In genomic region chr3:64460877-64461276, GRCh38 we compare ENCODE assay signal across 17 cellular contexts.
DNase-seq lines count a peak whose midpoint lies in the region; ATAC-seq and TF ChIP-seq lines count a peak whose summit lies in the region.
"Had no signal": no experiment of that assay in that cellular context is flagged by ENCODE, and none has a peak within 500 bp of the region (broad histone marks: within the 10 kb centered on the region; RNA-seq: fewer than 3 reads in every experiment).

No MANE protein-coding gene starts in this region.

- no peak for ATAC-seq in GM18858 (IDR thresholded peaks at IDR 0.05; ENCODE audit: unreplicated experiment)
- no peak for ATAC-seq in natural killer cell
- ATAC-seq: CD8-positive, alpha-beta T cell; naive thymus-derived CD4-positive, alpha-beta T cell had no signal

- H3K4me1 ChIP-seq in SK-N-SH (ENCODE audit: control insufficient read depth in 1 of 2, insufficient read depth in 2 of 2, low read depth in 1 of 2, low read length in 1 of 2) (peaks cover 0 to 12% of the 10 kb centered on the region in 2 experiments; a peak in 2 of 4 replicates), fibroblast of lung (ENCODE audit: control insufficient read depth, extremely low read depth, insufficient read depth, low read length) (peaks cover 7% of the 10 kb centered on the region), skeletal muscle satellite cell (ENCODE audit: control insufficient read depth, insufficient read depth, low read length) (peaks cover 48% of the 10 kb centered on the region)

- H3K36me3 ChIP-seq in SK-N-SH (replicated peaks in 1 of 2; ENCODE audit: control insufficient read depth in 1 of 2, insufficient read depth in 2 of 2, low read length in 1 of 2) (no peaks in the 10 kb centered on the region), fibroblast of lung (ENCODE audit: control insufficient read depth, insufficient read depth, low read length) (no peaks in the 10 kb centered on the region), skeletal muscle satellite cell (ENCODE audit: insufficient read depth, low read length) (no peaks in the 10 kb centered on the region)

- no peaks in the 10 kb centered on the region for H3K9me3 ChIP-seq in SK-N-SH
- H3K9me3 ChIP-seq in fibroblast of lung (ENCODE audit: control insufficient read depth, insufficient read depth, low read depth, low read length) = no peaks in the 10 kb centered on the region
- no peaks in the 10 kb centered on the region for H3K9me3 ChIP-seq in skeletal muscle satellite cell (replicated peaks; ENCODE audit: low read length)

- 97% methylated on average over 5 of the region's 5 CpGs for WGBS in SK-N-SH (ENCODE audit: low lambda C conversion rate)

- H3K4me1 Mint-ChIP-seq in activated CD4-positive, alpha-beta memory T cell treated with anti-CD3 and anti-CD28 coated beads, Interleukin-2, amount 10 ng/mL, durations not matched to agents 7 days and 5 days = peaks cover 3% of the 10 kb centered on the region
- H3K4me1 Mint-ChIP-seq in natural killer cell = peaks cover 6% of the 10 kb centered on the region in 2 donors
- H3K4me1 Mint-ChIP-seq: activated B cell treated with CpG ODN at 0.5 μM for 24 hours had no signal

- H3K4me3 Mint-ChIP-seq in activated CD4-positive, alpha-beta memory T cell treated with anti-CD3 and anti-CD28 coated beads, Interleukin-2, amount 10 ng/mL, durations not matched to agents 7 days and 5 days = no peak overlapping the region
- no peak overlapping the region for H3K4me3 Mint-ChIP-seq in natural killer cell
- H3K4me3 Mint-ChIP-seq: activated B cell treated with CpG ODN at 0.5 μM for 24 hours; CD8-positive, alpha-beta T cell; naive thymus-derived CD4-positive, alpha-beta T cell had no signal

- no peak overlapping the region for H3K4me3 ChIP-seq in SK-N-SH (ENCODE audit: low read depth in 2 of 2, low read length in 1 of 2)
- no peak overlapping the region for H3K4me3 ChIP-seq in fibroblast of lung (replicated peaks in 1 of 4; ENCODE audit: control extremely low read depth in 1 of 4, insufficient read depth in 1 of 4, low read depth in 3 of 4, low read length in 4 of 4)
- H3K4me3 ChIP-seq in skeletal muscle satellite cell (ENCODE audit: low read length) = no peak overlapping the region

- no peak for TF ChIP-seq RAD21 in SK-N-SH (IDR thresholded peaks at IDR 0.05; ENCODE audit: low read length)

- TF ChIP-seq EP300 in SK-N-SH (IDR thresholded peaks at IDR 0.05; ENCODE audit: borderline replicate concordance in 1 of 2, low read depth in 1 of 2, low read length in 1 of 2) = no peak

- CTCF ChIA-PET in SK-N-SH (lab: Yijun Ruan, JAX) = interaction anchor here (2.2 kb wide), 1 partner anchor 23 kb away, joined by 8 read pairs; no protein-coding TSS in a partner anchor
- CTCF ChIA-PET in activated CD4-positive, alpha-beta memory T cell treated with anti-CD3 and anti-CD28 coated beads, Interleukin-2, amount 10 ng/mL, durations not matched to agents 7 days and 5 days (lab: Charles Lee) = no interaction called here

- no peaks in the 10 kb centered on the region for H3K36me3 Mint-ChIP-seq in activated CD4-positive, alpha-beta memory T cell treated with anti-CD3 and anti-CD28 coated beads, Interleukin-2, amount 10 ng/mL, durations not matched to agents 7 days and 5 days (ENCODE audit: low read depth)
- H3K36me3 Mint-ChIP-seq in natural killer cell = no peaks in the 10 kb centered on the region
- H3K36me3 Mint-ChIP-seq: CD8-positive, alpha-beta T cell; naive thymus-derived CD4-positive, alpha-beta T cell had no signal

- TF ChIP-seq CTCF in SK-N-SH (IDR thresholded peaks at IDR 0.05) = no peak
- no peak for TF ChIP-seq CTCF in fibroblast of lung (conservative IDR thresholded peaks at IDR 0.05 in 1 of 2, IDR thresholded peaks at IDR 0.05 in 1 of 2; ENCODE audit: low read depth in 1 of 2, low read length in 2 of 2)
- TF ChIP-seq CTCF in natural killer cell (IDR thresholded peaks at IDR 0.05) = no peak

- POLR2A ChIA-PET in SK-N-SH (lab: Yijun Ruan, JAX) = no interaction called here
- POLR2A ChIA-PET in activated CD4-positive, alpha-beta memory T cell treated with anti-CD3 and anti-CD28 coated beads, Interleukin-2, amount 10 ng/mL, durations not matched to agents 7 days and 5 days (lab: Charles Lee) = no interaction called here

- H4K20me1 ChIP-seq in SK-N-SH (ENCODE audit: insufficient read depth) (no peaks in the 10 kb centered on the region), fibroblast of lung (ENCODE audit: control insufficient read depth, extremely low read depth, insufficient read depth, low read length) (no peaks in the 10 kb centered on the region)

- H3K27ac ChIP-seq in SK-N-SH (ENCODE audit: low read depth in 2 of 2, low read length in 1 of 2) = peak overlapping the region in 1 of 2 experiments; percentile 83; a peak in 2 of 4 replicates
- peak overlapping the region; percentile 62 for H3K27ac ChIP-seq in fibroblast of lung (ENCODE audit: insufficient read depth, low read length)
- H3K27ac ChIP-seq: KMS-11 had no signal

- no peak overlapping the region for H3K27ac Mint-ChIP-seq in activated CD4-positive, alpha-beta memory T cell treated with anti-CD3 and anti-CD28 coated beads, Interleukin-2, amount 10 ng/mL, durations not matched to agents 7 days and 5 days
- H3K27ac Mint-ChIP-seq in natural killer cell = no peak overlapping the region
- H3K27ac Mint-ChIP-seq: activated B cell treated with CpG ODN at 0.5 μM for 24 hours; CD8-positive, alpha-beta T cell; naive thymus-derived CD4-positive, alpha-beta T cell had no signal

- intact Hi-C loops in natural killer cell (cut with micrococcal nuclease) = no loop called here

- H3K79me2 ChIP-seq in SK-N-SH (ENCODE audit: insufficient read depth) (no peaks in the 10 kb centered on the region), fibroblast of lung (ENCODE audit: control insufficient read depth, insufficient read depth, low read length) (no peaks in the 10 kb centered on the region)

- no peaks in the 10 kb centered on the region for H3K9me2 ChIP-seq in SK-N-SH

- peaks cover 16% of the 10 kb centered on the region for H3F3A ChIP-seq in SK-N-SH (replicated peaks; ENCODE audit: insufficient read depth)

- H3K9ac ChIP-seq in SK-N-SH = peak overlapping the region; percentile 49; the same call in 1 of the 2 replicates
- no peak overlapping the region for H3K9ac ChIP-seq in fibroblast of lung (ENCODE audit: insufficient read depth, low read length)
- H3K9ac ChIP-seq in skeletal muscle satellite cell (ENCODE audit: low read depth, low read length) = peak overlapping the region; percentile 68
- H3K9ac ChIP-seq: KMS-11 had no signal

- H3K27me3 ChIP-seq in SK-N-SH (ENCODE audit: insufficient read depth) = no peaks in the 10 kb centered on the region
- H3K27me3 ChIP-seq in fibroblast of lung (ENCODE audit: control insufficient read depth, insufficient read depth, low read length) = peaks cover 2% of the 10 kb centered on the region
- peaks cover 16% of the 10 kb centered on the region for H3K27me3 ChIP-seq in skeletal muscle satellite cell (ENCODE audit: control insufficient read depth, insufficient read depth, low read length)

- H3K4me2 ChIP-seq in SK-N-SH (no peak overlapping the region), fibroblast of lung (ENCODE audit: extremely low read depth, insufficient read depth, low read length) (peak overlapping the region; percentile 28), skeletal muscle satellite cell (ENCODE audit: low read length) (peak overlapping the region; percentile 79)
- H3K4me2 ChIP-seq: KMS-11 had no signal

- H3K9me3 Mint-ChIP-seq in activated CD4-positive, alpha-beta memory T cell treated with anti-CD3 and anti-CD28 coated beads, Interleukin-2, amount 10 ng/mL, durations not matched to agents 7 days and 5 days = no peaks in the 10 kb centered on the region
- peaks cover 0 to 1% of the 10 kb centered on the region in 2 donors for H3K9me3 Mint-ChIP-seq in natural killer cell
- H3K9me3 Mint-ChIP-seq: activated B cell treated with CpG ODN at 0.5 μM for 24 hours; CD8-positive, alpha-beta T cell had no signal

- DNase-seq in EL (peak; percentile 92), SK-N-SH (no peak), fibroblast of lung (ENCODE audit: low read depth in 2 of 2) (peak; percentile 86 to 98), natural killer cell (no peak), GOT3 (lab: John Stamatoyannopoulos, UW) (no peak)
- DNase-seq in activated CD4-positive, alpha-beta memory T cell treated with anti-CD3 and anti-CD28 coated beads, Interleukin-2, amount 10 ng/mL, durations not matched to agents 7 days and 5 days = no peak
- DNase-seq: activated B cell treated with CpG ODN at 0.5 μM for 24 hours; CD8-positive, alpha-beta T cell; effector CD8-positive, alpha-beta T cell; foreskin melanocyte; naive thymus-derived CD4-positive, alpha-beta T cell; NK-92 treated with Interleukin-12 subunit alpha and Interleukin-12 subunit beta, amount 100 ng/mL, for 24 hours; retina; stimulated activated CD8-positive, alpha-beta memory T cell treated with anti-CD3 and anti-CD28 coated beads, Interleukin-4, amount 100 ng/mL, for 48 hours had no signal

- no peak overlapping the region for H2AFZ ChIP-seq in SK-N-SH (ENCODE audit: low read depth)
- H2AFZ ChIP-seq in fibroblast of lung (ENCODE audit: low read length) = no peak overlapping the region

- H3K27me3 Mint-ChIP-seq in activated CD4-positive, alpha-beta memory T cell treated with anti-CD3 and anti-CD28 coated beads, Interleukin-2, amount 10 ng/mL, durations not matched to agents 7 days and 5 days = peaks cover 1% of the 10 kb centered on the region
- no peaks in the 10 kb centered on the region for H3K27me3 Mint-ChIP-seq in natural killer cell (ENCODE audit: low read depth in 2 of 2)

TF ChIP-seq in SK-N-SH, 30 proteins besides CTCF, POLR2A, EP300 and RAD21:
- no peak for TF ChIP-seq GABPA (IDR thresholded peaks at IDR 0.05; ENCODE audit: low read depth)
- TF ChIP-seq, protein P1, sequence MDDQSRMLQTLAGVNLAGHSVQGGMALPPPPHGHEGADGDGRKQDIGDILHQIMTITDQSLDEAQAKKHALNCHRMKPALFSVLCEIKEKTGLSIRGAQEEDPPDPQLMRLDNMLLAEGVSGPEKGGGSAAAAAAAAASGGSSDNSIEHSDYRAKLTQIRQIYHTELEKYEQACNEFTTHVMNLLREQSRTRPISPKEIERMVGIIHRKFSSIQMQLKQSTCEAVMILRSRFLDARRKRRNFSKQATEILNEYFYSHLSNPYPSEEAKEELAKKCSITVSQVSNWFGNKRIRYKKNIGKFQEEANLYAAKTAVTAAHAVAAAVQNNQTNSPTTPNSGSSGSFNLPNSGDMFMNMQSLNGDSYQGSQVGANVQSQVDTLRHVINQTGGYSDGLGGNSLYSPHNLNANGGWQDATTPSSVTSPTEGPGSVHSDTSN (IDR thresholded peaks at IDR 0.05) = peak; percentile 47; the same call in 1 of the 2 replicates
TF ChIP-seq in SK-N-SH: peak in this region for 1.

Comparison
In these comparisons a context has a peak if more than half of its experiments do, and no peak if none do; other contexts are left out.
1. DNase-seq: peak in EL (single experiment) and fibroblast of lung (2 of 2); none in SK-N-SH (single experiment), activated CD4-positive, alpha-beta memory T cell treated with anti-CD3 and anti-CD28 coated beads, Interleukin-2, amount 10 ng/mL, durations not matched to agents 7 days and 5 days (single experiment), natural killer cell (single experiment) and GOT3 (single experiment).